ENCODE assay signal across 8 cellular contexts in the genomic region with DNA sequence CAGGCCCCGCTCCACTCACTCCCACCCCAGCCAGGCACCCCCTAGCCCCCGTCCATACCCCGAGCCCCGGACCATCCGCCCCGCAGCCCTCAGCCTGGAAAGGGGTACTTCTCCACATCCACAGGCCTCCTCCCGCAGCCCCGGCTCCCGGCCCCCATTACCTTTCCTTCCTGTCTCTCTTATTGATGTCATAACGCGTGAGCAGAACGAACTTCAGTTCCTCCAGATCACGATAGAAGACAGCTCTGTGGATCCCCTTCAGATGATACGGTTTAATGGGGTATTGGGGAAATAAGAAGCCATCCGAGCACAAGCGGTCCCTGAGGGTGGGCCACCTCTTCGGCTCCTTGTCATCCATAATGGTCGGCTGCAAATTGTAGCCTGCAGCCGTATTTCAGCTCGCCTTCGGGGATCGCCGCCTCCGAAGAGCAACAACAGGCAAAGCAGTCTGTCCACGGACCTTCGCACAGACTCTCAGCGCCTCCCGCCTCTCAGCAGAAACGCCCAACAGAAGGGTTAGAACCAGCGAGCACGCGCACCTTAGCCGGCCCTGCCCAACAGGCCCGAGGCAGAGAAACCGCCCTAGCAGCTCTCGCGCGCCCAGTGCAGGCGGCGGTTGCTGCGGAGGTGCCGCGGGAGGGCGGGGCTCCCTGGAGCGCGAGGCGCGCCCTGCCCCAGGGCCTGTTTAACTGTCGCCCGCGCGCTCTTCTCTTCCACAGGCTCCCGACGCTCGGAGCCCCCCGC. TPM values are rescaled to one million over a fixed set of nuclear protein-coding genes. Genes with fewer than 3 reads are reported as not detected.
DNase-seq lines count a peak whose midpoint lies in the region; ATAC-seq and TF ChIP-seq lines count a peak whose summit lies in the region.
"Not testable (repeated sequence)": the region's sequence is repeated elsewhere in the genome, so short reads cannot be mapped to it uniquely, and the experiment has no call there.

A gene (minus strand): TSS at position 474 of the 744 bp plus-strand sequence. CDS start 116 bp downstream, at position 358.

- H3K27me3 Mint-ChIP-seq in CD8-positive, alpha-beta T cell (ENCODE audit: low read depth); activated naive CD4-positive, alpha-beta T cell treated with anti-CD3 and anti-CD28 coated beads, Interleukin-2, amount 50 U/mL, for 24 hours: not testable (repeated sequence)

- not testable (repeated sequence) for H3K79me2 ChIP-seq in fibroblast of lung (ENCODE audit: control insufficient read depth, insufficient read depth, low read length)

- H3K9ac ChIP-seq in fibroblast of lung (ENCODE audit: insufficient read depth, low read length), result peak within 1 kb of the TSS; percentile 66

- H3K27ac ChIP-seq in CD8-positive, alpha-beta T cell (ENCODE audit: low read depth, low read length), result peak within 1 kb of the TSS; percentile 69
- peak within 1 kb of the TSS; percentile 76 for H3K27ac ChIP-seq in fibroblast of lung (ENCODE audit: insufficient read depth, low read length)
- peak within 1 kb of the TSS; percentile 85 for H3K27ac ChIP-seq in mesodermal cell (ENCODE audit: low read depth, low read length, severe bottlenecking)

- H3K4me3 Mint-ChIP-seq in CD8-positive, alpha-beta T cell, result peak within 1 kb of the TSS; percentile 94
- peak within 1 kb of the TSS; percentile 98 for H3K4me3 Mint-ChIP-seq in activated naive CD4-positive, alpha-beta T cell treated with anti-CD3 and anti-CD28 coated beads, Interleukin-2, amount 50 U/mL, for 24 hours

- peak in 6 of 7 experiments; percentile 10 to 64 (median 22) for DNase-seq in CD8-positive, alpha-beta T cell
- peak; percentile 41 for DNase-seq in RPMI7951 (ENCODE audit: low read depth)
- DNase-seq in fibroblast of lung (ENCODE audit: low read depth in 2 of 2), result peak; percentile 23 to 33
- DNase-seq in stimulated activated CD4-positive, alpha-beta T cell treated with anti-CD3 and anti-CD28 coated beads, Interleukin-4, amount 100 ng/mL, for 4 hours, result peak; percentile 5 to 7

- WGBS in mesodermal cell (ENCODE audit: insufficient coverage in 2 of 2), 2 experiments, result 0% methylated on average over 8 to 12 of the region's 56 CpGs

- H3K27me3 ChIP-seq in CD8-positive, alpha-beta T cell (ENCODE audit: insufficient read depth, low read length); fibroblast of lung (ENCODE audit: control insufficient read depth, insufficient read depth, low read length): not testable (repeated sequence)

- peak within 1 kb of the TSS; percentile 97 for H2AFZ ChIP-seq in fibroblast of lung (ENCODE audit: low read length)

- not testable (repeated sequence) for H3K9me3 ChIP-seq in CD8-positive, alpha-beta T cell (ENCODE audit: low read length); fibroblast of lung (ENCODE audit: control insufficient read depth, insufficient read depth, low read depth, low read length); mesodermal cell (ENCODE audit: control insufficient read depth, low read length)

- CTCF ChIA-PET in CD8-positive, alpha-beta T cell (lab: Charles Lee), result interaction anchor here (0.8 to 2.8 kb wide), 4 partner anchors 18 to 184 kb away, joined by 4 to 26 read pairs (median 14); a partner anchor contains a TSS

- H3K36me3 ChIP-seq in CD8-positive, alpha-beta T cell (ENCODE audit: insufficient read depth, low read length); fibroblast of lung (ENCODE audit: control insufficient read depth, insufficient read depth, low read length); mesodermal cell (ENCODE audit: control insufficient read depth, insufficient read depth, low read length): not testable (repeated sequence)

- POLR2A ChIA-PET in CD8-positive, alpha-beta T cell (lab: Charles Lee), result interaction anchor here (0.6 kb wide), 1 partner anchor 1676 kb away, joined by 3 read pairs; no protein-coding TSS in a partner anchor

- peaks cover 10% of the 10 kb centered on the region for H3K36me3 Mint-ChIP-seq in CD8-positive, alpha-beta T cell
- not testable (repeated sequence) for H3K36me3 Mint-ChIP-seq in activated naive CD4-positive, alpha-beta T cell treated with anti-CD3 and anti-CD28 coated beads, Interleukin-2, amount 50 U/mL, for 24 hours

- intact Hi-C loops in CD8-positive, alpha-beta T cell (cut with DNase I, micrococcal nuclease), result loop anchor here (2.0 to 5.0 kb wide), 4 partner anchors 125 to 276 kb away; a partner anchor contains a TSS

- not testable (repeated sequence) for H3K9me3 Mint-ChIP-seq in CD8-positive, alpha-beta T cell; activated naive CD4-positive, alpha-beta T cell treated with anti-CD3 and anti-CD28 coated beads, Interleukin-2, amount 50 U/mL, for 24 hours

- not testable (repeated sequence) for H3K4me1 ChIP-seq in CD8-positive, alpha-beta T cell (ENCODE audit: insufficient read depth, low read length); fibroblast of lung (ENCODE audit: control insufficient read depth, extremely low read depth, insufficient read depth, low read length); mesodermal cell (ENCODE audit: control insufficient read depth, insufficient read depth, low read length, poor library complexity, severe bottlenecking)

- H4K20me1 ChIP-seq in fibroblast of lung (ENCODE audit: control insufficient read depth, extremely low read depth, insufficient read depth, low read length), result not testable (repeated sequence)

- peak; percentile 88 for ATAC-seq in CD8-positive, alpha-beta T cell
- peak; percentile 92 for ATAC-seq in GM19463 (IDR thresholded peaks at IDR 0.05; ENCODE audit: unreplicated experiment)
- ATAC-seq in HG03135 (IDR thresholded peaks at IDR 0.05; ENCODE audit: unreplicated experiment), result peak; percentile 94

- not testable (repeated sequence) for H3K4me1 Mint-ChIP-seq in CD8-positive, alpha-beta T cell (ENCODE audit: low read depth); activated naive CD4-positive, alpha-beta T cell treated with anti-CD3 and anti-CD28 coated beads, Interleukin-2, amount 50 U/mL, for 24 hours

- peak within 1 kb of the TSS; percentile 83 for H3K4me2 ChIP-seq in fibroblast of lung (ENCODE audit: extremely low read depth, insufficient read depth, low read length)

- H3K27ac Mint-ChIP-seq in CD8-positive, alpha-beta T cell, result peak within 1 kb of the TSS; percentile 94
- peak within 1 kb of the TSS; percentile 93 for H3K27ac Mint-ChIP-seq in activated naive CD4-positive, alpha-beta T cell treated with anti-CD3 and anti-CD28 coated beads, Interleukin-2, amount 50 U/mL, for 24 hours

- H3K4me3 ChIP-seq in CD8-positive, alpha-beta T cell (ENCODE audit: low read depth, low read length), result peak within 1 kb of the TSS; percentile 83
- H3K4me3 ChIP-seq in fibroblast of lung (replicated peaks in 1 of 4; ENCODE audit: control extremely low read depth in 1 of 4, insufficient read depth in 1 of 4, low read depth in 3 of 4, low read length in 4 of 4), result peak within 1 kb of the TSS; percentile 70 to 84 (median 78)
- H3K4me3 ChIP-seq in mesodermal cell (ENCODE audit: extremely low read depth, insufficient read depth, low read length, poor library complexity, severe bottlenecking), result peak within 1 kb of the TSS; percentile 52

- TF ChIP-seq CTCF in CD8-positive, alpha-beta T cell (IDR thresholded peaks at IDR 0.05); fibroblast of lung (conservative IDR thresholded peaks at IDR 0.05 in 1 of 2, IDR thresholded peaks at IDR 0.05 in 1 of 2; ENCODE audit: low read depth in 1 of 2, low read length in 2 of 2): not testable (repeated sequence)

RNA-seq across cellular contexts. Expression of the gene that starts here (rescaled TPM):
- total RNA-seq in CD8-positive, alpha-beta T cell, result 10 to 100 TPM; 73.4 to 73.6 TPM
- total RNA-seq in RPMI7951 (2014; rRNA removed; shearing (Covaris generic)), result 11.9 and 14.3 TPM in 2 replicates
- total RNA-seq in fibroblast of lung, result 31.1 and 32.9 TPM in 2 replicates
- 1.9 and 3.9 TPM in 2 replicates for polyA plus RNA-seq in fibroblast of lung
- polyA plus RNA-seq in fibroblast of lung (2012), result 1.3 and 2.7 TPM in 2 replicates
- 0.94 and 2.4 TPM in 2 replicates for polyA minus RNA-seq in fibroblast of lung (ENCODE audit: low replicate concordance)
- 7.8 TPM for polyA plus RNA-seq in mesodermal cell (2013, experiment 1 of 2)
- 8.7 TPM for polyA plus RNA-seq in mesodermal cell (2013, experiment 2 of 2)

Comparison
In these comparisons a context has a peak if more than half of its experiments do, and no peak if none do; other contexts are left out.
1. Peak in every context shown above with its lines: DNase-seq, ATAC-seq, H3K4me3 ChIP-seq and H3K27ac ChIP-seq.